Comparison of ENCODE assay signal across 10 cellular contexts in the genomic region with DNA sequence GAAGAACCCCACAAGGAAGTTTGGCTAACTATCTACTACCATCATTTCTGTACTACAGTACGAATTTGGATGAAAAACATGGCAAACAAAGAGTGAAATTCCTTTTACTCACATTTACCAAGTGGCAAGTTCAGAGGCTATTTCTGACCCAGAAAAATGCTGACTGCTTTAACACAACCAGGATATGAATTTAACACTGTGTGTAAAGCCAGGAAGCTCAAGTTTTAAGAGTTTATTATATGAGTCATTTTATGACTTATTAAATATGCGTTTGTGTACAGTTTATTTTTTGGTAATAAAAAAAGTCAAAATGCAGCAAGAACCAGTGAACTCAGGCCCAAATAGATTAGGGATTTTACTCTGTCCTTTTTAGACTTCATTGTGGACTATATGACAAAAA. TPM values are rescaled to one million over a fixed set of nuclear protein-coding genes. Genes with fewer than 3 reads are reported as not detected.
DNase-seq lines count a peak whose midpoint lies in the region; ATAC-seq and TF ChIP-seq lines count a peak whose summit lies in the region.
"Had no signal": no experiment of that assay in that cellular context is flagged by ENCODE, and none has a peak within 500 bp of the region (broad histone marks: within the 10 kb centered on the region; RNA-seq: fewer than 3 reads in every experiment).

No MANE protein-coding gene starts in this region.

- intact Hi-C loops in MCF 10A (cut with micrococcal nuclease): loop anchor here (5.0 kb wide), 1 partner anchor 47 kb away; no protein-coding TSS in a partner anchor
- intact Hi-C loops in breast epithelium (cut with DNase I; ENCODE audit: low total_unique reads): no loop called here

- DNase-seq in MCF 10A (ENCODE audit: unreplicated experiment): no peak
- no peak for DNase-seq in breast epithelium (ENCODE audit: low spot score in 2 of 2)
- DNase-seq in adipocyte (ENCODE audit: low read depth): peak; percentile 20
- peak; percentile 17 for DNase-seq in foreskin melanocyte
- DNase-seq in thoracic aorta (ENCODE audit: low spot score): no peak
- no peak for DNase-seq in DMS79 (lab: John Stamatoyannopoulos, UW)
- DNase-seq in iPS-NIHi7 (ENCODE audit: extremely low spot score): no peak
- no peak for DNase-seq in DMS53 treated with DMSO at 0.1 percent for 48 hours (lab: John Stamatoyannopoulos, UW; ENCODE audit: unreplicated experiment)
- DNase-seq: NCI-H1417; stimulated activated naive CD4-positive, alpha-beta T cell had no signal

- peaks cover 51% of the 10 kb centered on the region for H3K36me3 Mint-ChIP-seq in MCF 10A (ENCODE audit: insufficient read depth, unreplicated experiment)

- POLR2A ChIA-PET in MCF 10A (lab: Yijun Ruan, JAX): interaction anchor here (0.8 to 1.7 kb wide), 2 partner anchors 143 to 153 kb away, joined by 3 to 6 read pairs; no protein-coding TSS in a partner anchor

- no peaks in the 10 kb centered on the region for H3K4me1 ChIP-seq in breast epithelium
- peaks cover 16% of the 10 kb centered on the region for H3K4me1 ChIP-seq in adipocyte (ENCODE audit: control insufficient read depth, insufficient read depth, low read length)
- H3K4me1 ChIP-seq in thoracic aorta (ENCODE audit: control insufficient read depth in 1 of 2, low read depth in 2 of 2): peaks cover 7 to 23% of the 10 kb centered on the region in 2 donors

- peak overlapping the region; percentile 30 for H3K9ac ChIP-seq in adipocyte (ENCODE audit: low read length)

- H3K9me3 ChIP-seq in breast epithelium: no peaks in the 10 kb centered on the region
- H3K9me3 ChIP-seq in adipocyte (ENCODE audit: control insufficient read depth, low read length): no peaks in the 10 kb centered on the region
- no peaks in the 10 kb centered on the region for H3K9me3 ChIP-seq in thoracic aorta

- TSS peak; percentile 42 for BruUV-seq in MCF 10A (replicated peaks; lab: Mats Ljungman, UMichigan)

- no peak overlapping the region for H3K4me3 ChIP-seq in breast epithelium
- H3K4me3 ChIP-seq in adipocyte (ENCODE audit: low read length): no peak overlapping the region
- H3K4me3 ChIP-seq in thoracic aorta: no peak overlapping the region

- CTCF ChIA-PET in MCF 10A (lab: Yijun Ruan, JAX): interaction anchor here (0.7 to 6.2 kb wide), 5 partner anchors 9 to 196 kb away, joined by 3 to 178 read pairs (median 5); a partner anchor contains a TSS

- H3K27ac Mint-ChIP-seq in MCF 10A (ENCODE audit: low read depth, unreplicated experiment): peak overlapping the region; percentile 66

- TF ChIP-seq POLR2A in breast epithelium (IDR thresholded peaks at IDR 0.05): no peak

- peak; percentile 85 for ATAC-seq in thoracic aorta (ENCODE audit: insufficient number of reproducible peaks, low FRiP score, low read depth)

- H3K4me1 Mint-ChIP-seq in MCF 10A (ENCODE audit: insufficient read depth, unreplicated experiment): peaks cover 13% of the 10 kb centered on the region

- TF ChIP-seq CTCF in MCF 10A (IDR thresholded peaks at IDR 0.05; ENCODE audit: unreplicated experiment) (no peak), breast epithelium (IDR thresholded peaks at IDR 0.05) (no peak), thoracic aorta (IDR thresholded peaks at IDR 0.05) (no peak)

- H3K36me3 ChIP-seq in breast epithelium: no peaks in the 10 kb centered on the region
- H3K36me3 ChIP-seq in adipocyte (ENCODE audit: control insufficient read depth, insufficient read depth, low read length, severe bottlenecking): no peaks in the 10 kb centered on the region
- no peaks in the 10 kb centered on the region for H3K36me3 ChIP-seq in thoracic aorta

- H3K27ac ChIP-seq in breast epithelium (no peak overlapping the region), thoracic aorta (peak overlapping the region; percentile 27 to 70)

- H3K27me3 ChIP-seq in breast epithelium (no peaks in the 10 kb centered on the region), adipocyte (replicated peaks; ENCODE audit: control insufficient read depth, insufficient read depth, low read length) (no peaks in the 10 kb centered on the region), thoracic aorta (replicated peaks; ENCODE audit: insufficient read depth) (no peaks in the 10 kb centered on the region)

- H3K9me3 Mint-ChIP-seq in MCF 10A (ENCODE audit: unreplicated experiment): no peaks in the 10 kb centered on the region

- no peak overlapping the region for H3K4me3 Mint-ChIP-seq in MCF 10A (ENCODE audit: unreplicated experiment)

- no peaks in the 10 kb centered on the region for H3K27me3 Mint-ChIP-seq in MCF 10A (ENCODE audit: insufficient read depth, unreplicated experiment)

RNA-seq across cellular contexts. Expression of a gene that starts 58.4 kb away (rescaled TPM):
- total RNA-seq in MCF 10A (2022) (2.5 and 2.8 TPM in 2 replicates), breast epithelium (1 to 10 TPM in 2 of 3 donors, under 1 TPM in 1; 0.98 to 3.2 (median 1.6) TPM), thoracic aorta (under 1 TPM; 0.27 to 0.56 TPM)

Comparison
In these comparisons a context has a peak if more than half of its experiments do, and no peak if none do; other contexts are left out.
1. DNase-seq: peak in adipocyte (single experiment) and foreskin melanocyte (single experiment); none in MCF 10A (single experiment), breast epithelium (0 of 2), thoracic aorta (single experiment), DMS79 (single experiment), iPS-NIHi7 (single experiment) and DMS53 treated with DMSO at 0.1 percent for 48 hours (single experiment).
2. H3K27ac ChIP-seq: peak in thoracic aorta (2 of 2); none in breast epithelium (0 of 2).